In the genomic region with DNA sequence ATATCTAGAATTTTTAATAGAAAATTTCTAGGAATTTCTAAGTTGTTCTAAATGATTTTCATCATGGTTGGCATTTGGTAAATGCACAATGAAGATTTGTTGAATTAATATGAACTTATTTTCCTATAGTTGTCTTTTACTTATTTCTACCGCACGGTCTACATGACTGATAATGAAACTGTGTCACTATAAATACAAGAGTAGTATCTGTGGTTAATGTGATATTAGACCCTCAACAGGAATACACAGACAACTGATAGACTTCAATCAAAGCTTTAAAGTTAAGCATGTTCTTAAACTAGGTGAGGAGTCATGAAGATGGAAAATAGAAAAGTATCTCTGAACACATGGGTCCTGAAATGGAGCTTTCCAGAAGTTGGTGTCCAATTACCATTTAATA, we compare ENCODE assay signal across 29 cellular contexts.
"Had no signal": no experiment of that assay in that cellular context is flagged by ENCODE, and none has a peak within 500 bp of the region (broad histone marks: within the 10 kb centered on the region; RNA-seq: fewer than 3 reads in every experiment).

No MANE protein-coding gene starts in this region.

- H3K27me3 ChIP-seq: neural progenitor cell, ovary, right lobe of liver, sigmoid colon, stomach, thyroid gland, tibial nerve, upper lobe of left lung, vagina had no signal

- H3K4me1 ChIP-seq: neural progenitor cell, parathyroid adenoma, psoas muscle, right lobe of liver, sigmoid colon, stomach, thyroid gland, tibial nerve, upper lobe of left lung, vagina had no signal

- ATAC-seq: natural killer cell; psoas muscle; right cardiac atrium; right lobe of liver; stimulated activated effector memory CD8-positive, alpha-beta T cell treated with anti-CD3 and anti-CD28 coated beads, Interleukin-12 subunit alpha, Interleukin-12 subunit beta, amount 100 ng/mL, for 72 hours; stimulated activated naive B cell treated with anti-CD40 and anti-IgM and Interleukin-4, amounts not matched to agents 10 μg/mL and 1 μg/mL and 100 μg/mL, for 72 hours had no signal

- H3K4me3 ChIP-seq: neural progenitor cell, ovary, psoas muscle, right lobe of liver, sigmoid colon, stomach, thoracic aorta, thyroid gland, tibial nerve, upper lobe of left lung, vagina had no signal

- DNase-seq: natural killer cell; occipital lobe; ovary; posterior cingulate gyrus; psoas muscle; right cardiac atrium; right lobe of liver; sigmoid colon; small intestine; stimulated activated CD4-positive, alpha-beta T cell treated with anti-CD3 and anti-CD28 coated beads, Interleukin-15, amount 100 ng/mL, for 24 hours; stimulated activated CD4-positive, alpha-beta T cell treated with anti-CD3 and anti-CD28 coated beads, Interleukin-2, amount 100 ng/mL, for 24 hours; stimulated activated CD4-positive, alpha-beta T cell treated with anti-CD3 and anti-CD28 coated beads, Interleukin-2, amount 100 ng/mL, for 48 hours; stimulated activated CD4-positive, alpha-beta T cell treated with anti-CD3 and anti-CD28 coated beads, Interleukin-4, amount 100 ng/mL, for 24 hours; stimulated activated naive B cell treated with anti-CD40 and anti-IgM and Interleukin-4, amounts not matched to agents 10 μg/mL and 1 μg/mL and 100 μg/mL, for 72 hours; stimulated activated naive CD4-positive, alpha-beta T cell treated with Interleukin-2 at 50 U/mL for 16 hours; stomach; thyroid gland; trophoblast cell; upper lobe of left lung had no signal

- H3K4me1 Mint-ChIP-seq: natural killer cell; nephron; neural progenitor cell; stimulated activated effector memory CD8-positive, alpha-beta T cell treated with anti-CD3 and anti-CD28 coated beads, Interleukin-12 subunit alpha, Interleukin-12 subunit beta, amount 100 ng/mL, for 72 hours; stimulated activated naive B cell treated with anti-CD40 and anti-IgM and Interleukin-4, amounts not matched to agents 10 μg/mL and 1 μg/mL and 100 μg/mL, for 72 hours had no signal

- H3K36me3 Mint-ChIP-seq: natural killer cell; neural progenitor cell; stimulated activated effector memory CD8-positive, alpha-beta T cell treated with anti-CD3 and anti-CD28 coated beads, Interleukin-12 subunit alpha, Interleukin-12 subunit beta, amount 100 ng/mL, for 72 hours; stimulated activated naive B cell treated with anti-CD40 and anti-IgM and Interleukin-4, amounts not matched to agents 10 μg/mL and 1 μg/mL and 100 μg/mL, for 72 hours had no signal

- H3K27me3 Mint-ChIP-seq: progenitor cell of endocrine pancreas; stimulated activated naive B cell treated with anti-CD40 and anti-IgM and Interleukin-4, amounts not matched to agents 10 μg/mL and 1 μg/mL and 100 μg/mL, for 72 hours; stimulated activated naive CD8-positive, alpha-beta T cell treated with anti-CD3 and anti-CD28 coated beads, Interleukin-15, Interleukin-2, amounts not matched to agents 100 ng/mL and 50 ng/mL, for 24 hours had no signal

- H3K27ac ChIP-seq: neural progenitor cell, ovary, parathyroid adenoma, psoas muscle, right lobe of liver, sigmoid colon, stomach, thoracic aorta, thyroid gland, tibial nerve, upper lobe of left lung, vagina had no signal

- FAIRE-seq: small intestine, urothelium cell line had no signal

- H3K9me3 Mint-ChIP-seq: nephron; neural progenitor cell; stimulated activated effector memory CD8-positive, alpha-beta T cell treated with anti-CD3 and anti-CD28 coated beads, Interleukin-12 subunit alpha, Interleukin-12 subunit beta, amount 100 ng/mL, for 72 hours; stimulated activated naive B cell treated with anti-CD40 and anti-IgM and Interleukin-4, amounts not matched to agents 10 μg/mL and 1 μg/mL and 100 μg/mL, for 72 hours; stimulated activated naive CD8-positive, alpha-beta T cell treated with anti-CD3 and anti-CD28 coated beads, Interleukin-15, Interleukin-2, amounts not matched to agents 100 ng/mL and 50 ng/mL, for 24 hours had no signal

- H3K27ac Mint-ChIP-seq: natural killer cell; nephron; neural progenitor cell; progenitor cell of endocrine pancreas; stimulated activated effector memory CD8-positive, alpha-beta T cell treated with anti-CD3 and anti-CD28 coated beads, Interleukin-12 subunit alpha, Interleukin-12 subunit beta, amount 100 ng/mL, for 72 hours; stimulated activated naive B cell treated with anti-CD40 and anti-IgM and Interleukin-4, amounts not matched to agents 10 μg/mL and 1 μg/mL and 100 μg/mL, for 72 hours; stimulated activated naive CD8-positive, alpha-beta T cell treated with anti-CD3 and anti-CD28 coated beads, Interleukin-15, Interleukin-2, amounts not matched to agents 100 ng/mL and 50 ng/mL, for 24 hours had no signal

- H3K36me3 ChIP-seq: neural progenitor cell, ovary, right lobe of liver, sigmoid colon, stomach, thoracic aorta, thyroid gland, tibial nerve, upper lobe of left lung, vagina had no signal

- H3K4me3 Mint-ChIP-seq: natural killer cell; nephron; neural progenitor cell; stimulated activated effector memory CD8-positive, alpha-beta T cell treated with anti-CD3 and anti-CD28 coated beads, Interleukin-12 subunit alpha, Interleukin-12 subunit beta, amount 100 ng/mL, for 72 hours; stimulated activated naive B cell treated with anti-CD40 and anti-IgM and Interleukin-4, amounts not matched to agents 10 μg/mL and 1 μg/mL and 100 μg/mL, for 72 hours; stimulated activated naive CD8-positive, alpha-beta T cell treated with anti-CD3 and anti-CD28 coated beads, Interleukin-15, Interleukin-2, amounts not matched to agents 100 ng/mL and 50 ng/mL, for 24 hours had no signal

- H3K9me3 ChIP-seq: ovary, psoas muscle, right lobe of liver, sigmoid colon, stomach, thoracic aorta, thyroid gland, tibial nerve, upper lobe of left lung, vagina had no signal
